Comparison of ENCODE assay signal across 1 cellular context in genomic region chr6:157814883-157815282, GRCh38.
TF ChIP-seq lines count a peak whose summit lies in the region.

No MANE protein-coding gene starts in this region.

TF ChIP-seq in IMR-90, 13 proteins besides CTCF, POLR2A, EP300 and RAD21 (continued from another document):
- TF ChIP-seq ELK1 (IDR thresholded peaks at IDR 0.05; ENCODE audit: borderline replicate concordance, low read depth, low read length): no peak
- no peak for TF ChIP-seq RFX5 (IDR thresholded peaks at IDR 0.05; ENCODE audit: low read depth, low read length)
- TF ChIP-seq BHLHE40 (IDR thresholded peaks at IDR 0.05; ENCODE audit: low read depth, low read length): no peak
- TF ChIP-seq FOS (IDR thresholded peaks at IDR 0.05; ENCODE audit: low read depth, low read length): no peak
